Comparison of ENCODE assay signal across 8 cellular contexts in genomic region chr2:112646102-112646719, GRCh38. TPM values are rescaled to one million over a fixed set of nuclear protein-coding genes. Genes with fewer than 3 reads are reported as not detected.
A peak's percentile ranks its signal among the peaks of the same experiment; 100 is the strongest.
DNase-seq lines count a peak whose midpoint lies in the region; ATAC-seq and TF ChIP-seq lines count a peak whose summit lies in the region.

No MANE protein-coding gene starts in this region.

- DNase-seq in CD8-positive, alpha-beta T cell, result peak in 3 of 7 experiments; percentile 33 to 45 (median 34)
- DNase-seq in HL-60 (ENCODE audit: low read depth in 1 of 2, low spot score in 1 of 2), result no peak
- no peak for DNase-seq in naive thymus-derived CD4-positive, alpha-beta T cell
- no peak for DNase-seq in HuH-7.5 (ENCODE audit: low spot score)

- no peaks in the 10 kb centered on the region for H3K27me3 Mint-ChIP-seq in CD8-positive, alpha-beta T cell (ENCODE audit: low read depth)
- H3K27me3 Mint-ChIP-seq in naive thymus-derived CD4-positive, alpha-beta T cell, result no peaks in the 10 kb centered on the region

- H3K27ac ChIP-seq in CD8-positive, alpha-beta T cell (ENCODE audit: low read depth, low read length), result peak overlapping the region; percentile 91
- H3K27ac ChIP-seq in HL-60 (replicated peaks) (peak overlapping the region; percentile 96), urinary bladder (ENCODE audit: low read depth) (peak overlapping the region; percentile 99)
- peak overlapping the region; percentile 94 for H3K27ac ChIP-seq in naive thymus-derived CD4-positive, alpha-beta T cell (ENCODE audit: low read depth, low read length)

- peaks cover 46% of the 10 kb centered on the region for H3K36me3 Mint-ChIP-seq in CD8-positive, alpha-beta T cell
- peaks cover 4 to 43% (median 20%) of the 10 kb centered on the region in 5 donors for H3K36me3 Mint-ChIP-seq in naive thymus-derived CD4-positive, alpha-beta T cell

- peaks cover 5% of the 10 kb centered on the region for H3K36me3 ChIP-seq in CD8-positive, alpha-beta T cell (ENCODE audit: insufficient read depth, low read length)
- no peaks in the 10 kb centered on the region for H3K36me3 ChIP-seq in endocrine pancreas (ENCODE audit: control insufficient read depth, insufficient read depth, low read length)
- peaks cover 9 to 32% (median 19%) of the 10 kb centered on the region in 3 experiments for H3K36me3 ChIP-seq in naive thymus-derived CD4-positive, alpha-beta T cell (ENCODE audit: control insufficient read depth in 2 of 3, insufficient read depth in 3 of 3, low read length in 3 of 3)
- peaks cover 3% of the 10 kb centered on the region for H3K36me3 ChIP-seq in urinary bladder (ENCODE audit: insufficient read depth)

- CTCF ChIA-PET in CD8-positive, alpha-beta T cell (lab: Charles Lee), result interaction anchor here (0.5 to 10.8 kb wide), 5 partner anchors 16 to 81 kb away, joined by 3 to 180 read pairs (median 9); no protein-coding TSS in a partner anchor
- CTCF ChIA-PET in naive thymus-derived CD4-positive, alpha-beta T cell (lab: Charles Lee), result interaction anchor here (1.4 to 5.2 kb wide), 2 partner anchors 18 to 46 kb away, joined by 5 to 87 read pairs; no protein-coding TSS in a partner anchor

- peaks cover 50% of the 10 kb centered on the region for H3K4me1 ChIP-seq in CD8-positive, alpha-beta T cell (ENCODE audit: insufficient read depth, low read length)
- H3K4me1 ChIP-seq in endocrine pancreas (ENCODE audit: control insufficient read depth, insufficient read depth, low read length) (no peaks in the 10 kb centered on the region), urinary bladder (ENCODE audit: insufficient read depth) (no peaks in the 10 kb centered on the region)
- H3K4me1 ChIP-seq in naive thymus-derived CD4-positive, alpha-beta T cell (ENCODE audit: control insufficient read depth in 2 of 2, insufficient read depth in 2 of 2, low read length in 2 of 2), result peaks cover 34 to 47% of the 10 kb centered on the region in 2 donors

- no peaks in the 10 kb centered on the region for H3K27me3 ChIP-seq in CD8-positive, alpha-beta T cell (ENCODE audit: insufficient read depth, low read length)
- H3K27me3 ChIP-seq in HL-60 (ENCODE audit: insufficient read depth, poor library complexity, severe bottlenecking) (no peaks in the 10 kb centered on the region), endocrine pancreas (ENCODE audit: control insufficient read depth, insufficient read depth, low read length) (no peaks in the 10 kb centered on the region)
- no peaks in the 10 kb centered on the region for H3K27me3 ChIP-seq in naive thymus-derived CD4-positive, alpha-beta T cell (ENCODE audit: control insufficient read depth in 2 of 2, insufficient read depth in 2 of 2, low read length in 2 of 2)

- peaks cover 61% of the 10 kb centered on the region for H3K4me1 Mint-ChIP-seq in CD8-positive, alpha-beta T cell (ENCODE audit: low read depth)
- H3K4me1 Mint-ChIP-seq in naive thymus-derived CD4-positive, alpha-beta T cell, result peaks cover 44 to 74% (median 63%) of the 10 kb centered on the region in 7 donors

- H3K9me3 ChIP-seq in CD8-positive, alpha-beta T cell (ENCODE audit: low read length), result no peaks in the 10 kb centered on the region
- no peaks in the 10 kb centered on the region for H3K9me3 ChIP-seq in endocrine pancreas (ENCODE audit: control insufficient read depth, low read length)
- no peaks in the 10 kb centered on the region for H3K9me3 ChIP-seq in naive thymus-derived CD4-positive, alpha-beta T cell (ENCODE audit: control insufficient read depth in 2 of 3, low read length in 3 of 3)

- peak overlapping the region; percentile 85 for H3K4me3 Mint-ChIP-seq in CD8-positive, alpha-beta T cell
- peak overlapping the region; percentile 89 to 100 (median 90) for H3K4me3 Mint-ChIP-seq in naive thymus-derived CD4-positive, alpha-beta T cell

- ATAC-seq in CD8-positive, alpha-beta T cell, result peak; percentile 11
- ATAC-seq in GM19463 (IDR thresholded peaks at IDR 0.05; ENCODE audit: unreplicated experiment), result peak; percentile 20
- peak; percentile 11 for ATAC-seq in naive thymus-derived CD4-positive, alpha-beta T cell

- peak overlapping the region; percentile 89 for H3K27ac Mint-ChIP-seq in CD8-positive, alpha-beta T cell
- peak overlapping the region; percentile 79 to 92 (median 87) for H3K27ac Mint-ChIP-seq in naive thymus-derived CD4-positive, alpha-beta T cell

- H3K9ac ChIP-seq in endocrine pancreas (ENCODE audit: control insufficient read depth, insufficient read depth, low read length), result peak overlapping the region; percentile 67

- POLR2A ChIA-PET in CD8-positive, alpha-beta T cell (lab: Charles Lee), result interaction anchor here (0.8 to 5.8 kb wide), 10 partner anchors 9 to 461 kb away, joined by 3 to 183 read pairs (median 4); partner anchors contain the start of gene CHCHD5
- POLR2A ChIA-PET in naive thymus-derived CD4-positive, alpha-beta T cell (lab: Charles Lee), result interaction anchor here (0.6 to 10.0 kb wide), 11 partner anchors 8 to 63 kb away, joined by 3 to 418 read pairs (median 5); partner anchors contain the start of gene CHCHD5

- peak overlapping the region; percentile 84 for H3K4me3 ChIP-seq in CD8-positive, alpha-beta T cell (ENCODE audit: low read depth, low read length)
- H3K4me3 ChIP-seq in HL-60 (replicated peaks; ENCODE audit: insufficient read depth, low read length) (peak overlapping the region; percentile 93), WI38 (ENCODE audit: low read depth, low read length) (peak overlapping the region; percentile 94), endocrine pancreas (ENCODE audit: control insufficient read depth, insufficient read depth, low read length) (peak overlapping the region; percentile 56), urinary bladder (ENCODE audit: low read depth, low read length) (peak overlapping the region; percentile 96)
- peak overlapping the region; percentile 71 for H3K4me3 ChIP-seq in naive thymus-derived CD4-positive, alpha-beta T cell (ENCODE audit: low read length)

- intact Hi-C loops in CD8-positive, alpha-beta T cell (cut with DNase I, micrococcal nuclease), result loop anchor here (5.0 to 10.0 kb wide), 5 partner anchors 104 to 1524 kb away; partner anchors contain the start of genes ZC3H6 (in 2 of the 2), ACTR3 (in 1 of the 2), BCL2L11 (in 1 of the 2) and POLR1B (in 1 of the 2)
- intact Hi-C loops in naive thymus-derived CD4-positive, alpha-beta T cell (cut with micrococcal nuclease), result loop anchor here (2.0 to 10.0 kb wide), 5 partner anchors 15 to 1531 kb away; partner anchors contain the start of genes TTL (in 2 of the 2), PSD4 (in 1 of the 2) and ZC3H6 (in 1 of the 2)

- no peaks in the 10 kb centered on the region for H3K9me3 Mint-ChIP-seq in CD8-positive, alpha-beta T cell
- H3K9me3 Mint-ChIP-seq in naive thymus-derived CD4-positive, alpha-beta T cell, result no peaks in the 10 kb centered on the region

- under 1% methylated on average over 69 of the region's 69 CpGs for WGBS in urinary bladder

- TF ChIP-seq CTCF in CD8-positive, alpha-beta T cell (IDR thresholded peaks at IDR 0.05), result no peak
- TF ChIP-seq CTCF in HL-60 (IDR thresholded peaks at IDR 0.05; ENCODE audit: insufficient read depth, low read length) (no peak), WI38 (IDR thresholded peaks at IDR 0.05; ENCODE audit: low read depth, low read length) (no peak)

RNA-seq across cellular contexts. Expression of gene SLC20A1, which starts 0.5 kb away (rescaled TPM):
- total RNA-seq in CD8-positive, alpha-beta T cell, result 100 to 1,000 TPM; 144 to 145 TPM
- total RNA-seq in naive thymus-derived CD4-positive, alpha-beta T cell, result 100 to 1,000 TPM in 3 of 5 experiments, 10 to 100 TPM in 2; 94.4 to 164 (median 120) TPM
- 10 to 100 TPM; 32.8 to 39.3 TPM for polyA plus RNA-seq in naive thymus-derived CD4-positive, alpha-beta T cell
- 59.7 TPM for total RNA-seq in urinary bladder
- polyA plus RNA-seq in urinary bladder, result 19.6 TPM
